In the genomic region with DNA sequence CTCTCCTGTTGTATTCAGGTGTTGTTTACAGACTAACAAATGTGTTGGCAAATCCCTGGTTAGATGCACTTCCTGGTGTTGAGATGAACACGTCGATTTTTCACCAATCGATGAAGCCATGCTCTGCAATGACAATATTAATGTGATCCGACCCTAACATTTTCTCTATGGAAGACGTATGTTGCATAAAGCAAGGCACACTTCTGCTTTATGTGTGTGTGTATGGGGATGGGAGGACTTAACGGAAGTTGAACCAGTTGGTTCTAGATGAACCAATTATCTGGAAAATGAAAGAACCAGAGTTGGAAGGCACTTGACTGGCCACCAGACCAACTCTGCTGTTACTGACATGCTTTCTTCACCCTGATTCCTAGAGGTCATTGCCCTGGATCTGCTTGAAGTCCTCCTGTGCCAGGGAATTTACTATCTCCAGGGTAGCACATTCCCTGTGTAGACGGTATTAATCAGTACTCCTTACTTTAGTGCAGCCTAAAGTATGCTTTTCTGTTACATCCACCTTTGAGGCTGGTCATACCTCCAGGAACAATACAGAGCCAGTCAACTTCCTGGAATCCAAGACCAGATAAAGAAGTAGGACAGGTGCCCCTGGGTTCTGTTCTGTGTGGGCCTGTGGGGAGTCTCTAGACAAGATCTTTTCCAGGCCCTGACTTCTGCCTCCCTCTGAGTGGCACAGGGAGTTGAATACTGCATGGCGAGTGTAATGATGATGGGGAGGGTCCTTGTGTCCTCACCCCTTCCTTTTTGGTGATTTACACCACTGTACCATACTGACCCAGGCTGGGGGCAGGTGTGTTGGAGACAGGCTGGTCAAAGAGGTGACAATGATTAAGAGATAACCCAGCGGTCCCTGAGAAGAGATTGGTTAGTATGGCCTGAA, we compare ENCODE assay signal across 11 cellular contexts. TPM values are rescaled to one million over a fixed set of nuclear protein-coding genes. Genes with fewer than 3 reads are reported as not detected.
DNase-seq lines count a peak whose midpoint lies in the region; ATAC-seq and TF ChIP-seq lines count a peak whose summit lies in the region.
"Had no signal": no experiment of that assay in that cellular context is flagged by ENCODE, and none has a peak within 500 bp of the region (broad histone marks: within the 10 kb centered on the region; RNA-seq: fewer than 3 reads in every experiment).

No MANE protein-coding gene starts in this region.

- POLR2A ChIA-PET in activated CD4-positive, alpha-beta T cell treated with anti-CD3 and anti-CD28 coated beads for 36 hours (lab: Charles Lee): interaction anchor here (2.1 to 5.4 kb wide), 2 partner anchors 8 to 105 kb away, joined by 9 to 50 read pairs; a partner anchor contains a TSS

- no peaks in the 10 kb centered on the region for H3K27me3 Mint-ChIP-seq in activated CD4-positive, alpha-beta T cell treated with anti-CD3 and anti-CD28 coated beads for 36 hours
- no peaks in the 10 kb centered on the region for H3K27me3 Mint-ChIP-seq in activated naive CD8-positive, alpha-beta T cell treated with anti-CD3 and anti-CD28 coated beads, Interleukin-2, amount 50 U/mL, for 24 hours
- peaks cover 4% of the 10 kb centered on the region for H3K27me3 Mint-ChIP-seq in neural crest cell (ENCODE audit: low read depth)

- CTCF ChIA-PET in activated CD4-positive, alpha-beta T cell treated with anti-CD3 and anti-CD28 coated beads for 36 hours (lab: Charles Lee): interaction anchor here (1.0 to 5.3 kb wide), 10 partner anchors 8 to 243 kb away, joined by 3 to 125 read pairs (median 12); a partner anchor contains a TSS

- peaks cover 64% of the 10 kb centered on the region for H3K36me3 Mint-ChIP-seq in activated CD4-positive, alpha-beta T cell treated with anti-CD3 and anti-CD28 coated beads for 36 hours (ENCODE audit: low read depth)
- peaks cover 50% of the 10 kb centered on the region for H3K36me3 Mint-ChIP-seq in activated naive CD8-positive, alpha-beta T cell treated with anti-CD3 and anti-CD28 coated beads, Interleukin-2, amount 50 U/mL, for 24 hours (ENCODE audit: low read depth)
- peaks cover 5% of the 10 kb centered on the region for H3K36me3 Mint-ChIP-seq in neural crest cell (ENCODE audit: low read depth)

- intact Hi-C loops in activated CD4-positive, alpha-beta T cell treated with anti-CD3 and anti-CD28 coated beads for 36 hours (cut with DNase I, micrococcal nuclease): no loop called here

- ATAC-seq in activated CD4-positive, alpha-beta T cell treated with anti-CD3 and anti-CD28 coated beads for 36 hours: no peak
- no peak for ATAC-seq in activated naive CD8-positive, alpha-beta T cell treated with anti-CD3 and anti-CD28 coated beads, Interleukin-2, amount 50 U/mL, for 24 hours
- no peak for ATAC-seq in HG02759 (IDR thresholded peaks at IDR 0.05; ENCODE audit: unreplicated experiment)

- no peak overlapping the region for H3K4me3 Mint-ChIP-seq in activated CD4-positive, alpha-beta T cell treated with anti-CD3 and anti-CD28 coated beads for 36 hours
- H3K4me3 Mint-ChIP-seq in activated naive CD8-positive, alpha-beta T cell treated with anti-CD3 and anti-CD28 coated beads, Interleukin-2, amount 50 U/mL, for 24 hours: no peak overlapping the region
- H3K4me3 Mint-ChIP-seq in neural crest cell: peak overlapping the region; percentile 44

- no peaks in the 10 kb centered on the region for H3K9me3 Mint-ChIP-seq in activated CD4-positive, alpha-beta T cell treated with anti-CD3 and anti-CD28 coated beads for 36 hours (ENCODE audit: low read depth)
- no peaks in the 10 kb centered on the region for H3K9me3 Mint-ChIP-seq in activated naive CD8-positive, alpha-beta T cell treated with anti-CD3 and anti-CD28 coated beads, Interleukin-2, amount 50 U/mL, for 24 hours
- H3K9me3 Mint-ChIP-seq in neural crest cell: no peaks in the 10 kb centered on the region

- no peak for DNase-seq in activated CD4-positive, alpha-beta T cell treated with anti-CD3 and anti-CD28 coated beads for 36 hours
- no peak for DNase-seq in activated CD4-positive, alpha-beta T cell treated with anti-CD3 and anti-CD28 coated beads for 48 hours
- peak; percentile 79 for DNase-seq in MV-4-11 (lab: John Stamatoyannopoulos, UW)
- no peak for DNase-seq in activated naive CD8-positive, alpha-beta T cell treated with anti-CD3 and anti-CD28 coated beads, Interleukin-2, amount 50 U/mL, for 24 hours
- no peak for DNase-seq in neural crest cell (ENCODE audit: low read depth, low spot score)
- no peak for DNase-seq in NCI-H1417 (lab: John Stamatoyannopoulos, UW)
- DNase-seq in middle frontal gyrus (ENCODE audit: extremely low spot score, low spot score): no peak
- DNase-seq: DMS 273 treated with DMSO at 0.1 percent for 48 hours, NCI-H1436 treated with DMSO at 0.1 percent for 48 hours, thyroid gland had no signal

- TF ChIP-seq CTCF in neural crest cell (conservative IDR thresholded peaks at IDR 0.05): no peak

- peaks cover 48% of the 10 kb centered on the region for H3K4me1 Mint-ChIP-seq in activated CD4-positive, alpha-beta T cell treated with anti-CD3 and anti-CD28 coated beads for 36 hours
- H3K4me1 Mint-ChIP-seq in activated naive CD8-positive, alpha-beta T cell treated with anti-CD3 and anti-CD28 coated beads, Interleukin-2, amount 50 U/mL, for 24 hours: peaks cover 60% of the 10 kb centered on the region
- H3K4me1 Mint-ChIP-seq in neural crest cell: peaks cover 38% of the 10 kb centered on the region

- H3K27ac Mint-ChIP-seq in activated CD4-positive, alpha-beta T cell treated with anti-CD3 and anti-CD28 coated beads for 36 hours: peak overlapping the region; percentile 58
- peak overlapping the region; percentile 32 for H3K27ac Mint-ChIP-seq in activated naive CD8-positive, alpha-beta T cell treated with anti-CD3 and anti-CD28 coated beads, Interleukin-2, amount 50 U/mL, for 24 hours
- H3K27ac Mint-ChIP-seq in neural crest cell (ENCODE audit: unreplicated experiment): no peak overlapping the region

RNA-seq across cellular contexts. Expression of a gene that starts 4.1 kb away (rescaled TPM):
- 10 to 100 TPM; 40.9 to 47.8 TPM for total RNA-seq in activated CD4-positive, alpha-beta T cell treated with anti-CD3 and anti-CD28 coated beads for 36 hours
- 64.6 and 76.7 TPM in 2 replicates for total RNA-seq in neural crest cell

RNA-seq across cellular contexts. Expression of a gene that starts 8.7 kb away (rescaled TPM):
- 10 to 100 TPM; 50.6 to 58.1 TPM for total RNA-seq in activated CD4-positive, alpha-beta T cell treated with anti-CD3 and anti-CD28 coated beads for 36 hours
- total RNA-seq in neural crest cell: 49.3 and 52.3 TPM in 2 replicates

RNA-seq across cellular contexts. Expression of a gene that starts 9.0 kb away (rescaled TPM):
- 10 to 100 TPM; 11.6 to 12.2 TPM for total RNA-seq in activated CD4-positive, alpha-beta T cell treated with anti-CD3 and anti-CD28 coated beads for 36 hours
- 0.86 and 1.0 TPM in 2 replicates for total RNA-seq in neural crest cell

RNA-seq across cellular contexts. Expression of a gene that starts 39.6 kb away (rescaled TPM):
- total RNA-seq in activated CD4-positive, alpha-beta T cell treated with anti-CD3 and anti-CD28 coated beads for 36 hours: under 1 TPM; 0.07 to 0.16 TPM
- 10.3 and 10.4 TPM in 2 replicates for total RNA-seq in neural crest cell
